11 cellular contexts compared by ENCODE assay signal in genomic region chr5:122736086-122736485, GRCh38. TPM values are rescaled to one million over a fixed set of nuclear protein-coding genes. Genes with fewer than 3 reads are reported as not detected.
A peak's percentile ranks its signal among the peaks of the same experiment; 100 is the strongest.
DNase-seq lines count a peak whose midpoint lies in the region; ATAC-seq and TF ChIP-seq lines count a peak whose summit lies in the region.
"Had no signal": no experiment of that assay in that cellular context is flagged by ENCODE, and none has a peak within 500 bp of the region (broad histone marks: within the 10 kb centered on the region; RNA-seq: fewer than 3 reads in every experiment).

No MANE protein-coding gene starts in this region.

- TF ChIP-seq POLR2A in breast epithelium (IDR thresholded peaks at IDR 0.05) (no peak), uterus (IDR thresholded peaks at IDR 0.05) (no peak)

- H3K4me3 ChIP-seq in neuron (ENCODE audit: low read length) (no peak overlapping the region), breast epithelium (no peak overlapping the region), uterus (no peak overlapping the region)
- H3K4me3 ChIP-seq: transverse colon had no signal

- H3K27me3 ChIP-seq in neuron (ENCODE audit: insufficient read depth, low read length) (no peaks in the 10 kb centered on the region), breast epithelium (no peaks in the 10 kb centered on the region), uterus (no peaks in the 10 kb centered on the region)
- H3K27me3 ChIP-seq: transverse colon had no signal

- ATAC-seq in GM18909 (IDR thresholded peaks at IDR 0.05; ENCODE audit: poor library complexity, unreplicated experiment) (peak; percentile 85), GM21786 (IDR thresholded peaks at IDR 0.05; ENCODE audit: unreplicated experiment) (peak; percentile 92), HG03469 (IDR thresholded peaks at IDR 0.05; ENCODE audit: unreplicated experiment) (peak; percentile 67)

- no peaks in the 10 kb centered on the region for H3K36me3 ChIP-seq in neuron (ENCODE audit: insufficient read depth, low read length)
- H3K36me3 ChIP-seq in breast epithelium, result no peaks in the 10 kb centered on the region
- no peaks in the 10 kb centered on the region for H3K36me3 ChIP-seq in uterus
- H3K36me3 ChIP-seq: transverse colon had no signal

- H3K9me3 ChIP-seq in neuron (ENCODE audit: low read length) (no peaks in the 10 kb centered on the region), breast epithelium (peaks cover 0 to 6% of the 10 kb centered on the region in 2 donors), uterus (no peaks in the 10 kb centered on the region)
- H3K9me3 ChIP-seq: transverse colon had no signal

- TF ChIP-seq CTCF in breast epithelium (IDR thresholded peaks at IDR 0.05), result no peak
- TF ChIP-seq CTCF in uterus (IDR thresholded peaks at IDR 0.05), result no peak

- intact Hi-C loops in breast epithelium (cut with DNase I; ENCODE audit: low total_unique reads) (no loop called here), uterus (cut with DNase I; ENCODE audit: low total_unique reads) (no loop called here)

- DNase-seq in breast epithelium (ENCODE audit: low spot score in 2 of 2), result no peak
- DNase-seq in activated gamma-delta T cell treated with Interleukin-2 at 50 U/mL for 16 hours, result no peak
- no peak for DNase-seq in uterus
- no peak for DNase-seq in RPMI8226
- DNase-seq: NCI-H1694, retina, transverse colon had no signal

- peak overlapping the region in 1 of 2 donors; percentile 32 for H3K27ac ChIP-seq in breast epithelium
- H3K27ac ChIP-seq in uterus, result no peak overlapping the region
- H3K27ac ChIP-seq: transverse colon had no signal

- H3K4me1 ChIP-seq in neuron (ENCODE audit: insufficient read depth, low read length), result no peaks in the 10 kb centered on the region
- no peaks in the 10 kb centered on the region for H3K4me1 ChIP-seq in breast epithelium
- no peaks in the 10 kb centered on the region for H3K4me1 ChIP-seq in uterus

- H2AFZ ChIP-seq in neuron (ENCODE audit: low read depth, low read length), result peak overlapping the region; percentile 36

RNA-seq across cellular contexts. Expression of gene SNX2, which starts 38.8 kb away (rescaled TPM):
- total RNA-seq in breast epithelium (100 to 1,000 TPM in 1 of 3 donors, 10 to 100 TPM in 2; 75.7 to 102 (median 79.8) TPM), uterus (100 to 1,000 TPM in 2 of 4 donors, 10 to 100 TPM in 2; 22.5 to 128 (median 99.6) TPM)
